ENCODE assay signal across 18 cellular contexts in genomic region chr13:39516140-39516539, GRCh38.
DNase-seq lines count a peak whose midpoint lies in the region; ATAC-seq and TF ChIP-seq lines count a peak whose summit lies in the region.
"Had no signal": no experiment of that assay in that cellular context is flagged by ENCODE, and none has a peak within 500 bp of the region (broad histone marks: within the 10 kb centered on the region; RNA-seq: fewer than 3 reads in every experiment).

No MANE protein-coding gene starts in this region.

- CTCF ChIA-PET in activated naive CD4-positive, alpha-beta T cell treated with anti-CD3 and anti-CD28 coated beads for 36 hours (lab: Charles Lee) = no interaction called here

- intact Hi-C loops in activated naive CD4-positive, alpha-beta T cell treated with anti-CD3 and anti-CD28 coated beads for 36 hours (cut with micrococcal nuclease) = no loop called here

- H3K4me1 Mint-ChIP-seq in activated naive CD4-positive, alpha-beta T cell treated with anti-CD3 and anti-CD28 coated beads for 36 hours (ENCODE audit: low read depth) = no peaks in the 10 kb centered on the region
- H3K4me1 Mint-ChIP-seq: CD14-positive monocyte had no signal

- no peak for TF ChIP-seq CTCF in omental fat pad (IDR thresholded peaks at IDR 0.05)

- peak; percentile 46 for DNase-seq in GM03348 (ENCODE audit: low spot score)
- peak; percentile 12 for DNase-seq in NCI-H524 treated with DMSO at 0.1 percent for 48 hours (lab: John Stamatoyannopoulos, UW)
- DNase-seq in fibroblast of peridontal ligament (ENCODE audit: extremely low read depth) = peak; percentile 31
- DNase-seq in omental fat pad (ENCODE audit: low spot score) = no peak
- no peak for DNase-seq in activated naive CD4-positive, alpha-beta T cell treated with anti-CD3 and anti-CD28 coated beads for 36 hours
- DNase-seq in NCI-H2196 treated with DMSO at 0.1 percent for 48 hours (lab: John Stamatoyannopoulos, UW; ENCODE audit: unreplicated experiment) = no peak
- DNase-seq: activated CD8-positive, alpha-beta T cell treated with anti-CD3 and anti-CD28 coated beads, Interleukin-2, amount 10 ng/mL, durations not matched to agents 7 days and 5 days; activated gamma-delta T cell; brain microvascular endothelial cell; effector memory CD8-positive, alpha-beta T cell; gastrocnemius medialis; NCI-H1048; right lobe of liver; SJCRH30; stimulated activated naive CD4-positive, alpha-beta T cell had no signal

- H3K27ac Mint-ChIP-seq in activated naive CD4-positive, alpha-beta T cell treated with anti-CD3 and anti-CD28 coated beads for 36 hours = no peak overlapping the region
- H3K27ac Mint-ChIP-seq: activated CD8-positive, alpha-beta T cell treated with anti-CD3 and anti-CD28 coated beads, Interleukin-2, amount 10 ng/mL, durations not matched to agents 7 days and 5 days; CD14-positive monocyte; effector memory CD8-positive, alpha-beta T cell had no signal

- peak; percentile 73 for ATAC-seq in omental fat pad (ENCODE audit: low FRiP score)
- ATAC-seq in HG03039 (IDR thresholded peaks at IDR 0.05; ENCODE audit: unreplicated experiment) = no peak
- no peak for ATAC-seq in HG02840 (IDR thresholded peaks at IDR 0.05; ENCODE audit: low FRiP score, unreplicated experiment)
- ATAC-seq: activated CD8-positive, alpha-beta T cell treated with anti-CD3 and anti-CD28 coated beads, Interleukin-2, amount 10 ng/mL, durations not matched to agents 7 days and 5 days; effector memory CD8-positive, alpha-beta T cell; gastrocnemius medialis had no signal

- H3K4me3 Mint-ChIP-seq in activated naive CD4-positive, alpha-beta T cell treated with anti-CD3 and anti-CD28 coated beads for 36 hours = no peak overlapping the region
- H3K4me3 Mint-ChIP-seq: activated CD8-positive, alpha-beta T cell treated with anti-CD3 and anti-CD28 coated beads, Interleukin-2, amount 10 ng/mL, durations not matched to agents 7 days and 5 days; CD14-positive monocyte; effector memory CD8-positive, alpha-beta T cell had no signal

- H3K36me3 Mint-ChIP-seq in activated naive CD4-positive, alpha-beta T cell treated with anti-CD3 and anti-CD28 coated beads for 36 hours (ENCODE audit: low read depth) = no peaks in the 10 kb centered on the region
- H3K36me3 Mint-ChIP-seq: CD14-positive monocyte had no signal

- H3K27me3 Mint-ChIP-seq in activated naive CD4-positive, alpha-beta T cell treated with anti-CD3 and anti-CD28 coated beads for 36 hours (ENCODE audit: low read depth) = peaks cover 3% of the 10 kb centered on the region

- no peaks in the 10 kb centered on the region for H3K9me3 Mint-ChIP-seq in activated naive CD4-positive, alpha-beta T cell treated with anti-CD3 and anti-CD28 coated beads for 36 hours
- H3K9me3 Mint-ChIP-seq: effector memory CD8-positive, alpha-beta T cell had no signal

Comparison
In these comparisons a context has a peak if more than half of its experiments do, and no peak if none do; other contexts are left out.
1. DNase-seq: peak in GM03348 (single experiment), NCI-H524 treated with DMSO at 0.1 percent for 48 hours (single experiment) and fibroblast of peridontal ligament (single experiment); none in omental fat pad (single experiment), activated naive CD4-positive, alpha-beta T cell treated with anti-CD3 and anti-CD28 coated beads for 36 hours (single experiment) and NCI-H2196 treated with DMSO at 0.1 percent for 48 hours (single experiment).